ENCODE assay signal across 1 cellular context in genomic region chr19:37466277-37466797, GRCh38.
TF ChIP-seq lines count a peak whose summit lies in the region.

No MANE protein-coding gene starts in this region.

TF ChIP-seq in GM12878, 131 proteins besides CTCF, POLR2A, EP300 and RAD21:
- TF ChIP-seq CBX3 (IDR thresholded peaks at IDR 0.05; ENCODE audit: borderline replicate concordance, low read depth) (no peak), FOXK2 (IDR thresholded peaks at IDR 0.05) (no peak), ZSCAN29 (IDR thresholded peaks at IDR 0.05) (no peak), PBX3 (IDR thresholded peaks at IDR 0.05; ENCODE audit: insufficient replicate concordance, low read depth, low read length) (no peak), NBN (IDR thresholded peaks at IDR 0.05) (no peak), MLLT1 (IDR thresholded peaks at IDR 0.05) (no peak), JUNB (IDR thresholded peaks at IDR 0.05) (no peak), ZBTB40 (IDR thresholded peaks at IDR 0.05; ENCODE audit: borderline replicate concordance) (no peak; the same call in 1 of the 2 replicates), GABPA (IDR thresholded peaks at IDR 0.05; ENCODE audit: low read depth) (no peak), ZNF687 (IDR thresholded peaks at IDR 0.05) (no peak), BRCA1 (IDR thresholded peaks at IDR 0.05; ENCODE audit: low read depth, low read length) (no peak)
